ENCODE assay signal across 1 cellular context in genomic region chr10:118595598-118596425, GRCh38.
TF ChIP-seq lines count a peak whose summit lies in the region.

TSS of gene PRLHR (minus strand) at chr10:118595648. CDS start at chr10:118595244, 404 bp downstream.

TF ChIP-seq in HepG2, 621 proteins besides CTCF, POLR2A, EP300 and RAD21 (continued from another document):
- TF ChIP-seq HMGXB3 (CRISPR knock-in tag; IDR thresholded peaks at IDR 0.05; ENCODE audit: borderline replicate concordance), result 0 out of 2 replicates have a peak, but pooled peaks have one; percentile 27
- no peak for TF ChIP-seq SRSF4 (IDR thresholded peaks at IDR 0.05; ENCODE audit: low read depth, low read length, poor library complexity, severe bottlenecking)
- TF ChIP-seq IRF1 (CRISPR knock-in tag; IDR thresholded peaks at IDR 0.05; ENCODE audit: low read depth), result no peak
- TF ChIP-seq HNRNPH1 (optimal IDR thresholded peaks at IDR 0.05; ENCODE audit: low read depth, low read length), result no peak
- no peak for TF ChIP-seq NFRKB (IDR thresholded peaks at IDR 0.05)
- TF ChIP-seq GPN1 (CRISPR knock-in tag; IDR thresholded peaks at IDR 0.05; ENCODE audit: borderline replicate concordance), result no peak
- TF ChIP-seq ZBTB20 (CRISPR knock-in tag; IDR thresholded peaks at IDR 0.05; ENCODE audit: borderline replicate concordance, low read depth), result no peak
- TF ChIP-seq MIER2 (CRISPR knock-in tag; IDR thresholded peaks at IDR 0.05), result peak; percentile 96
- no peak for TF ChIP-seq ARNTL (CRISPR knock-in tag; IDR thresholded peaks at IDR 0.05)
